ENCODE assay signal across 35 cellular contexts in the genomic region with DNA sequence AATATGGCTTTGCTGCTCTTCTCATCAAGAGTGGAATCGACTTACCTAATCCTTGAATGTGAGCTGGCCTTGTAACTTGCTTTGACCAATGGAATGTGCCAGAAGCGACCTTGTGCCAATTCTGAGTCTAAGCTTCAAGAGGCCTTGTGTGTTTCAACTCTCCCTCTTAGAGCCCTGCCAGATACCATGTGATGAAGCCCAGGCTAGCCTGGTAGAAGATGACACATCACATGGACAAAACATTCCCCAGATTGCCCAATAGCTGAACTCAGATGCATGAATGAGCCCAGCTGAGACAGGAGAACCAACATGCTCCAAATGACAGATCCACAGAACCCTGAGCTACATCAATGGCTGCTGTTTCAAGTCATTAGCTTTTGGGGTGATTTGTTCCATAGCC. TPM values are rescaled to one million over a fixed set of nuclear protein-coding genes. Genes with fewer than 3 reads are reported as not detected.
A peak's percentile ranks its signal among the peaks of the same experiment; 100 is the strongest.
DNase-seq lines count a peak whose midpoint lies in the region; ATAC-seq, FAIRE-seq and TF ChIP-seq lines count a peak whose summit lies in the region.
"Had no signal": no experiment of that assay in that cellular context is flagged by ENCODE, and none has a peak within 500 bp of the region (broad histone marks: within the 10 kb centered on the region; RNA-seq: fewer than 3 reads in every experiment).

No MANE protein-coding gene starts in this region.

- no peaks in the 10 kb centered on the region for H4K20me1 ChIP-seq in HepG2 (ENCODE audit: insufficient read depth, low read length)

- peaks cover 5% of the 10 kb centered on the region for H3K79me2 ChIP-seq in HepG2 (ENCODE audit: insufficient read depth, low read length)

- H3K36me3 ChIP-seq in HepG2 (replicated peaks in 1 of 2; ENCODE audit: control insufficient read depth in 1 of 2, insufficient read depth in 2 of 2, low read length in 2 of 2) (no peaks in the 10 kb centered on the region), right lobe of liver (no peaks in the 10 kb centered on the region)
- H3K36me3 ChIP-seq: suprapubic skin had no signal

- H3K4me2 ChIP-seq in HepG2 (ENCODE audit: low read depth, low read length) = no peak overlapping the region
- H3K4me2 ChIP-seq: A549 had no signal

- H3K9ac ChIP-seq in HepG2 (ENCODE audit: insufficient read depth, low read depth, low read length) = no peak overlapping the region

- in situ Hi-C loops in HepG2 (cut with HindIII; ENCODE audit: extremely low pct_ligation_motif_present, low pct_unique_long_range_greater_than_20kb) (no loop called here), KBM-7 (cut with MboI; ENCODE audit: low pct_unique_long_range_greater_than_20kb, low sequenced_read_pairs) (no loop called here)

- no peak overlapping the region for H2AFZ ChIP-seq in HepG2 (ENCODE audit: low read length)

- intact Hi-C loops in HepG2 (cut with micrococcal nuclease; ENCODE audit: unreplicated experiment) (no loop called here), right lobe of liver (cut with DNase I) (no loop called here)

- POLR2A ChIA-PET in HepG2 (lab: Yijun Ruan, JAX) = interaction anchor here (0.9 to 4.9 kb wide), 2 partner anchors 14 to 27 kb away, joined by 3 to 62 read pairs; no protein-coding TSS in a partner anchor

- no peaks in the 10 kb centered on the region for H3K9me3 ChIP-seq in HepG2 (ENCODE audit: low read length)
- no peaks in the 10 kb centered on the region for H3K9me3 ChIP-seq in right lobe of liver
- H3K9me3 ChIP-seq: A549, suprapubic skin had no signal

- H3K4me3 ChIP-seq in HepG2 (replicated peaks in 1 of 3; ENCODE audit: insufficient read depth in 1 of 3, low read depth in 2 of 3, low read length in 3 of 3) (no peak overlapping the region), right lobe of liver (no peak overlapping the region), epithelial cell of proximal tubule (ENCODE audit: low read depth, low read length) (no peak overlapping the region)
- H3K4me3 ChIP-seq: A549, skin epidermis, suprapubic skin had no signal

- 85% methylated on average over 2 of the region's 2 CpGs for WGBS in HepG2 (ENCODE audit: low lambda C conversion rate)
- WGBS in right lobe of liver (ENCODE audit: insufficient coverage, low coverage, low lambda C conversion rate, missing lambda C conversion rate) = 63% methylated on average over 2 of the region's 2 CpGs

- no peak for FAIRE-seq in HepG2 (lab: Jason Lieb, UNC)
- FAIRE-seq: A549 had no signal

- no TSS peak for BruUV-seq in HepG2 (replicated peaks; lab: Mats Ljungman, UMichigan)

- H3K4me1 ChIP-seq in HepG2 (ENCODE audit: insufficient read depth, low read length) = peaks cover 55% of the 10 kb centered on the region
- H3K4me1 ChIP-seq in right lobe of liver = no peaks in the 10 kb centered on the region
- H3K4me1 ChIP-seq: A549 had no signal

- TF ChIP-seq EP300 in HepG2 (IDR thresholded peaks at IDR 0.05; ENCODE audit: low read depth in 2 of 2, low read length in 2 of 2) (no peak), HepG2 (CRISPR knock-in tag; IDR thresholded peaks at IDR 0.05; ENCODE audit: borderline replicate concordance) (no peak)

- ATAC-seq in HepG2 (peak; percentile 60), right lobe of liver (no peak), HG03135 (IDR thresholded peaks at IDR 0.05; ENCODE audit: unreplicated experiment) (no peak)
- ATAC-seq: A549; activated naive CD8-positive, alpha-beta T cell treated with anti-CD3 and anti-CD28 coated beads, Interleukin-2, amount 50 U/mL, for 24 hours; left ventricle myocardium superior; PC-3; Right ventricle myocardium inferior; SK-N-SH treated with all-trans-retinoic acid at 6 μM for 48 hours; T-helper 17 cell had no signal

- no peak for TF ChIP-seq CTCF in HepG2 (CRISPR knock-in tag; IDR thresholded peaks at IDR 0.05)
- no peak for TF ChIP-seq CTCF in right lobe of liver (IDR thresholded peaks at IDR 0.05)
- no peak for TF ChIP-seq CTCF in epithelial cell of proximal tubule (conservative IDR thresholded peaks at IDR 0.05; ENCODE audit: low read depth, low read length)

- DNase-seq in HepG2 (ENCODE audit: low spot score) (peak; percentile 46), right lobe of liver (no peak), epithelial cell of proximal tubule (ENCODE audit: low read depth) (peak; percentile 87), left kidney (ENCODE audit: low read depth, low spot score) (peak; percentile 32), dedifferentiated amniotic fluid mesenchymal stem cell (ENCODE audit: extremely low spot score) (no peak), KBM-7 (no peak), SW480 (ENCODE audit: low spot score) (no peak)
- DNase-seq: activated CD4-positive, alpha-beta memory T cell treated with anti-CD3 and anti-CD28 coated beads for 36 hours; activated CD4-positive, CD25-positive, alpha-beta regulatory T cell treated with anti-CD3 and anti-CD28 coated beads, Interleukin-2, amount 50 U/mL, for 72 hours; activated CD8-positive, alpha-beta memory T cell treated with anti-CD3 and anti-CD28 coated beads, Interleukin-2, amount 50 U/mL, for 4 hours; activated naive CD4-positive, alpha-beta T cell; activated naive CD8-positive, alpha-beta T cell treated with anti-CD3 and anti-CD28 coated beads, Interleukin-2, amount 50 U/mL, for 24 hours; AML-193; CD4-positive, CD25-positive, alpha-beta regulatory T cell; DND-41; GF-D8; glutamatergic neuron; HCEC 1CT; islet precursor cell; left ventricle myocardium superior; NCI-H1092 treated with DMSO at 0.1 percent for 48 hours; NCI-H1694 treated with DMSO at 0.1 percent for 48 hours; NCI-H2171; NK-92 treated with Interleukin-12 subunit alpha and Interleukin-12 subunit beta, amount 100 ng/mL, for 24 hours; PC-3; stimulated activated naive CD4-positive, alpha-beta T cell treated with Interleukin-2 at 50 U/mL for 16 hours; T-helper 17 cell had no signal

- TF ChIP-seq POLR2A in HepG2 (IDR thresholded peaks at IDR 0.05; ENCODE audit: insufficient read depth in 1 of 2, low read depth in 2 of 2, low read length in 2 of 2) = no peak
- no peak for TF ChIP-seq POLR2A in right lobe of liver (IDR thresholded peaks at IDR 0.05)

- H3K27me3 ChIP-seq in HepG2 (ENCODE audit: control insufficient read depth in 1 of 2, insufficient read depth in 2 of 2, low read length in 2 of 2) = no peaks in the 10 kb centered on the region
- H3K27me3 ChIP-seq in right lobe of liver = peaks cover 0 to 4% of the 10 kb centered on the region in 2 donors

- no peak for TF ChIP-seq RAD21 in HepG2 (CRISPR knock-in tag; IDR thresholded peaks at IDR 0.05)

- H3K27ac ChIP-seq in HepG2 (ENCODE audit: extremely low read length, insufficient read depth, low read length) (no peak overlapping the region), right lobe of liver (no peak overlapping the region)
- H3K27ac ChIP-seq: A549, skin epidermis, suprapubic skin had no signal

- CTCF ChIA-PET in HepG2 (lab: Yijun Ruan, JAX; ENCODE audit: low intra/inter-chr PET ratio, low total read pairs) = no interaction called here

TF ChIP-seq in HepG2, 621 proteins besides CTCF, POLR2A, EP300 and RAD21 (continues in another document):
- no peak for TF ChIP-seq ELF3 (CRISPR knock-in tag; IDR thresholded peaks at IDR 0.05)
- no peak for TF ChIP-seq ZNF614 (CRISPR knock-in tag; IDR thresholded peaks at IDR 0.05; ENCODE audit: borderline replicate concordance)
- TF ChIP-seq, protein P1, sequence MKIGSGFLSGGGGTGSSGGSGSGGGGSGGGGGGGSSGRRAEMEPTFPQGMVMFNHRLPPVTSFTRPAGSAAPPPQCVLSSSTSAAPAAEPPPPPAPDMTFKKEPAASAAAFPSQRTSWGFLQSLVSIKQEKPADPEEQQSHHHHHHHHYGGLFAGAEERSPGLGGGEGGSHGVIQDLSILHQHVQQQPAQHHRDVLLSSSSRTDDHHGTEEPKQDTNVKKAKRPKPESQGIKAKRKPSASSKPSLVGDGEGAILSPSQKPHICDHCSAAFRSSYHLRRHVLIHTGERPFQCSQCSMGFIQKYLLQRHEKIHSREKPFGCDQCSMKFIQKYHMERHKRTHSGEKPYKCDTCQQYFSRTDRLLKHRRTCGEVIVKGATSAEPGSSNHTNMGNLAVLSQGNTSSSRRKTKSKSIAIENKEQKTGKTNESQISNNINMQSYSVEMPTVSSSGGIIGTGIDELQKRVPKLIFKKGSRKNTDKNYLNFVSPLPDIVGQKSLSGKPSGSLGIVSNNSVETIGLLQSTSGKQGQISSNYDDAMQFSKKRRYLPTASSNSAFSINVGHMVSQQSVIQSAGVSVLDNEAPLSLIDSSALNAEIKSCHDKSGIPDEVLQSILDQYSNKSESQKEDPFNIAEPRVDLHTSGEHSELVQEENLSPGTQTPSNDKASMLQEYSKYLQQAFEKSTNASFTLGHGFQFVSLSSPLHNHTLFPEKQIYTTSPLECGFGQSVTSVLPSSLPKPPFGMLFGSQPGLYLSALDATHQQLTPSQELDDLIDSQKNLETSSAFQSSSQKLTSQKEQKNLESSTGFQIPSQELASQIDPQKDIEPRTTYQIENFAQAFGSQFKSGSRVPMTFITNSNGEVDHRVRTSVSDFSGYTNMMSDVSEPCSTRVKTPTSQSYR (CRISPR knock-in tag; IDR thresholded peaks at IDR 0.05; ENCODE audit: borderline replicate concordance) = peak; percentile 27; the same call in 1 of the 2 replicates
- TF ChIP-seq ZNF331 (CRISPR knock-in tag; IDR thresholded peaks at IDR 0.05) = peak; percentile 70

RNA-seq across cellular contexts. Expression of gene KLHL14, which starts 4.2 kb away (rescaled TPM):
- total RNA-seq in HepG2 (2016; rRNA removed; fragmentation: Illumina TruSeq; extraction: Trizol) (41.8 and 55.3 TPM in 2 replicates), right lobe of liver (under 1 TPM in 2 of 6 experiments, not detected in 4; 0.09 to 0.24 TPM), epithelial cell of proximal tubule (2.9 and 3.0 TPM in 2 replicates)
- total RNA-seq in HepG2 (2016; cell fraction: cytosol; rRNA removed; fragmentation: Illumina TruSeq; extraction: Trizol; ENCODE audit: low read depth) = 4.2 and 4.5 TPM in 2 replicates
- total RNA-seq in HepG2 (2016; cell fraction: insoluble cytoplasmic fraction; rRNA removed; fragmentation: Illumina TruSeq; extraction: Trizol) = 41.6 and 49.3 TPM in 2 replicates
- 16.6 and 19.2 TPM in 2 replicates for total RNA-seq in HepG2 (2016; cell fraction: membrane; rRNA removed; fragmentation: Illumina TruSeq; extraction: Trizol)
- 59.9 and 65.4 TPM in 2 replicates for total RNA-seq in HepG2 (2016; cell fraction: nucleus; rRNA removed; fragmentation: Illumina TruSeq; extraction: Trizol)
- 14.5 and 16.0 TPM in 2 replicates for polyA plus RNA-seq in HepG2 (2011; rRNA removed)
- polyA plus RNA-seq in HepG2 (2011; cell fraction: cytosol; rRNA removed) = 8.1 and 12.2 TPM in 2 replicates
- polyA plus RNA-seq in HepG2 (2011; cell fraction: nucleus; rRNA removed) = 25.8 and 30.8 TPM in 2 replicates
- 19.2 and 24.1 TPM in 2 replicates for polyA plus RNA-seq in HepG2 (2012)
- 1.3 and 1.6 TPM in 2 replicates for polyA plus RNA-seq in HepG2 (2016; cell fraction: cytosol; fragmentation: Illumina TruSeq; extraction: Trizol; ENCODE audit: low read depth)
- polyA plus RNA-seq in HepG2 (2016; cell fraction: insoluble cytoplasmic fraction; fragmentation: Illumina TruSeq; extraction: Trizol; ENCODE audit: low read depth) = 42.4 and 43.4 TPM in 2 replicates
- 5.6 and 6.2 TPM in 2 replicates for polyA plus RNA-seq in HepG2 (2016; cell fraction: membrane; fragmentation: Illumina TruSeq; extraction: Trizol; ENCODE audit: low read depth)
- 60.0 and 63.2 TPM in 2 replicates for polyA plus RNA-seq in HepG2 (2016; cell fraction: nucleus; fragmentation: Illumina TruSeq; extraction: Trizol; ENCODE audit: insufficient read depth, low read depth)
- 122 TPM in 1 of 2 replicates, not detected in the other for polyA minus RNA-seq in HepG2 (2011; rRNA and poly(A)+ RNA removed; ENCODE audit: low replicate concordance)
- polyA minus RNA-seq in HepG2 (2011; cell fraction: cytosol; rRNA and poly(A)+ RNA removed) = 19.7 and 21.2 TPM in 2 replicates
- polyA minus RNA-seq in HepG2 (2011; cell fraction: nucleus; rRNA and poly(A)+ RNA removed) = 72.0 and 78.8 TPM in 2 replicates
- total RNA-seq: activated CD4-positive, alpha-beta memory T cell treated with anti-CD3 and anti-CD28 coated beads for 36 hours; CD4-positive, CD25-positive, alpha-beta regulatory T cell; fibroblast of lung; M059J; PC-3; Right ventricle myocardium inferior had no signal
- polyA plus RNA-seq: A549, fibroblast of lung had no signal

Comparison
In these comparisons a context has a peak if more than half of its experiments do, and no peak if none do; other contexts are left out.
1. DNase-seq: peak in HepG2 (single experiment), epithelial cell of proximal tubule (single experiment) and left kidney (single experiment); none in right lobe of liver (0 of 3), dedifferentiated amniotic fluid mesenchymal stem cell (single experiment), KBM-7 (single experiment) and SW480 (single experiment).